23 cellular contexts compared by ENCODE assay signal in the genomic region with DNA sequence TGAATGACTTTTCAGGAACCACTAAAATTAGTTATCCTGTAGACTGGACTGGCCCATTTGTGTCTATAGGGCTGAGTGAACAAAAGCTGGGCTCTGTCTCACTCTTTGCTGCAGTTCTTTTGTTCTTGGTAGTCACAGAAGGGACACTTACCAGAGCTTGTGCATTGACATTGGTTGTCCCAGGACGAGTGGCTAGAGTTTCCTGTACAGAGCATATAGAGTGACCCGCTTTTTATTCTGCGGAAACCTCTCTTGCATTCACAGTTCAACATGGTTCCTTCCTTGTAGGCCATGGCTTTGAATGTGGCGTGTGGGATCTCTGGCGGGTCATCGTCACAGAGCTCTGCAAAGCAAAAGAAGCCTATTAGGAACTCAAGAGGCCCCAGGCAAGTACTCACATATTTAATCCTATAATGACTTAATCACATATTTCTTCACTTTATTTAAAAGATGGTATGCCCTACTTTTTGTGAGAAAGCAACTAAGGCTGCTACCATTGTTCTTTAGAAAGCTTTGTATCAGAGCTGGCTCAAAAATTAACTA. TPM values are rescaled to one million over a fixed set of nuclear protein-coding genes. Genes with fewer than 3 reads are reported as not detected.
DNase-seq lines count a peak whose midpoint lies in the region; ATAC-seq and TF ChIP-seq lines count a peak whose summit lies in the region.
"Had no signal": no experiment of that assay in that cellular context is flagged by ENCODE, and none has a peak within 500 bp of the region (broad histone marks: within the 10 kb centered on the region; RNA-seq: fewer than 3 reads in every experiment).

No MANE protein-coding gene starts in this region.

- peaks cover 42% of the 10 kb centered on the region for H3K4me1 Mint-ChIP-seq in activated T-cell treated with anti-CD3 and anti-CD28 coated beads, Interleukin-2, amount 50 U/mL, for 24 hours (ENCODE audit: low read depth)
- peaks cover 20 to 77% (median 43%) of the 10 kb centered on the region in 4 donors for H3K4me1 Mint-ChIP-seq in CD4-positive, CD25-positive, alpha-beta regulatory T cell
- H3K4me1 Mint-ChIP-seq in activated CD8-positive, alpha-beta memory T cell treated with anti-CD3 and anti-CD28 coated beads, Interleukin-2, amount 10 ng/mL, durations not matched to agents 7 days and 5 days: peaks cover 56% of the 10 kb centered on the region
- H3K4me1 Mint-ChIP-seq: GM23338 had no signal

- in situ Hi-C loops in ACHN (cut with HindIII; ENCODE audit: low pct_ligation_motif_present, low pct_unique_long_range_greater_than_20kb, low sequenced_read_pairs): no loop called here

- H3K4me3 ChIP-seq in CD4-positive, CD25-positive, alpha-beta regulatory T cell (ENCODE audit: low read depth, low read length): no peak overlapping the region
- H3K4me3 ChIP-seq in esophagus muscularis mucosa: no peak overlapping the region
- H3K4me3 ChIP-seq: BLaER1 treated with 17β-estradiol and CSF1 and Interleukin-3, amounts not matched to agents 10 nM and 100 nM; GM12878; GM23338; MG63 had no signal

- peaks cover 1 to 5% of the 10 kb centered on the region in 2 experiments for H3K9me3 ChIP-seq in CD4-positive, CD25-positive, alpha-beta regulatory T cell (ENCODE audit: control insufficient read depth in 2 of 2, low read length in 2 of 2)
- peaks cover 0 to 16% (median under 1%) of the 10 kb centered on the region in 4 donors for H3K9me3 ChIP-seq in esophagus muscularis mucosa

- no peak for TF ChIP-seq EP300 in esophagus muscularis mucosa (IDR thresholded peaks at IDR 0.05)

- intact Hi-C loops in esophagus muscularis mucosa (cut with DNase I): no loop called here

- H3K27me3 Mint-ChIP-seq in activated T-cell treated with anti-CD3 and anti-CD28 coated beads, Interleukin-2, amount 50 U/mL, for 24 hours: no peaks in the 10 kb centered on the region
- H3K27me3 Mint-ChIP-seq in CD4-positive, CD25-positive, alpha-beta regulatory T cell: no peaks in the 10 kb centered on the region
- no peaks in the 10 kb centered on the region for H3K27me3 Mint-ChIP-seq in activated CD8-positive, alpha-beta memory T cell treated with anti-CD3 and anti-CD28 coated beads, Interleukin-2, amount 10 ng/mL, durations not matched to agents 7 days and 5 days

- H3K4me3 Mint-ChIP-seq in activated T-cell treated with anti-CD3 and anti-CD28 coated beads, Interleukin-2, amount 50 U/mL, for 24 hours: no peak overlapping the region
- no peak overlapping the region for H3K4me3 Mint-ChIP-seq in CD4-positive, CD25-positive, alpha-beta regulatory T cell
- H3K4me3 Mint-ChIP-seq in activated CD8-positive, alpha-beta memory T cell treated with anti-CD3 and anti-CD28 coated beads, Interleukin-2, amount 10 ng/mL, durations not matched to agents 7 days and 5 days: no peak overlapping the region
- H3K4me3 Mint-ChIP-seq: CD8-positive, alpha-beta T cell; GM23338 had no signal

- no peak for TF ChIP-seq POLR2A in esophagus muscularis mucosa (IDR thresholded peaks at IDR 0.05; ENCODE audit: low read depth)

- TF ChIP-seq CTCF in esophagus muscularis mucosa (IDR thresholded peaks at IDR 0.05): no peak

- DNase-seq in activated T-cell treated with anti-CD3 and anti-CD28 coated beads, Interleukin-2, amount 50 U/mL, for 24 hours: no peak
- no peak for DNase-seq in activated T-cell treated with anti-CD3 and anti-CD28 coated beads, Interleukin-2, amount 50 U/mL, for 1 hour
- DNase-seq in CD4-positive, CD25-positive, alpha-beta regulatory T cell: no peak
- peak; percentile 16 for DNase-seq in activated CD8-positive, alpha-beta memory T cell treated with anti-CD3 and anti-CD28 coated beads, Interleukin-2, amount 10 ng/mL, durations not matched to agents 7 days and 5 days
- peak; percentile 3 for DNase-seq in esophagus muscularis mucosa (ENCODE audit: extremely low spot score)
- no peak for DNase-seq in ACHN
- DNase-seq: CD8-positive, alpha-beta T cell; DND-41; HCEC 1CT; MG63; NCI-H1048; NCI-H1417 treated with DMSO at 0.1 percent for 48 hours; NCI-H187; NCI-H2107; NCI-H446 treated with DMSO at 0.1 percent for 48 hours; NCI-H526 treated with DMSO at 0.1 percent for 48 hours; OCI-M1; SHP77 had no signal

- 92% methylated on average over 6 of the region's 6 CpGs for WGBS in esophagus muscularis mucosa

- peak overlapping the region; percentile 60 for H3K27ac ChIP-seq in CD4-positive, CD25-positive, alpha-beta regulatory T cell (ENCODE audit: insufficient read depth, low read length, poor library complexity, severe bottlenecking)
- H3K27ac ChIP-seq in esophagus muscularis mucosa (replicated peaks in 1 of 4): no peak overlapping the region
- H3K27ac ChIP-seq: BLaER1 treated with 17β-estradiol and CSF1 and Interleukin-3, amounts not matched to agents 10 nM and 100 nM had no signal

- H3K9me3 Mint-ChIP-seq in activated T-cell treated with anti-CD3 and anti-CD28 coated beads, Interleukin-2, amount 50 U/mL, for 24 hours: peaks cover 6% of the 10 kb centered on the region
- H3K9me3 Mint-ChIP-seq in CD4-positive, CD25-positive, alpha-beta regulatory T cell: peaks cover 0 to 9% (median 0%) of the 10 kb centered on the region in 7 donors
- H3K9me3 Mint-ChIP-seq in activated CD8-positive, alpha-beta memory T cell treated with anti-CD3 and anti-CD28 coated beads, Interleukin-2, amount 10 ng/mL, durations not matched to agents 7 days and 5 days (ENCODE audit: low read depth): peaks cover under 1% of the 10 kb centered on the region

- peak overlapping the region; percentile 72 for H3K27ac Mint-ChIP-seq in activated T-cell treated with anti-CD3 and anti-CD28 coated beads, Interleukin-2, amount 50 U/mL, for 24 hours
- peak overlapping the region; percentile 9 to 76 (median 48) for H3K27ac Mint-ChIP-seq in CD4-positive, CD25-positive, alpha-beta regulatory T cell
- H3K27ac Mint-ChIP-seq in activated CD8-positive, alpha-beta memory T cell treated with anti-CD3 and anti-CD28 coated beads, Interleukin-2, amount 10 ng/mL, durations not matched to agents 7 days and 5 days: peak overlapping the region; percentile 61
- H3K27ac Mint-ChIP-seq: CD8-positive, alpha-beta T cell; GM23338 had no signal

- H3K36me3 Mint-ChIP-seq in activated T-cell treated with anti-CD3 and anti-CD28 coated beads, Interleukin-2, amount 50 U/mL, for 24 hours (ENCODE audit: low read depth): peaks cover 97% of the 10 kb centered on the region
- H3K36me3 Mint-ChIP-seq in CD4-positive, CD25-positive, alpha-beta regulatory T cell: peaks cover 71% of the 10 kb centered on the region
- H3K36me3 Mint-ChIP-seq in activated CD8-positive, alpha-beta memory T cell treated with anti-CD3 and anti-CD28 coated beads, Interleukin-2, amount 10 ng/mL, durations not matched to agents 7 days and 5 days: peaks cover 80% of the 10 kb centered on the region

- no peak for ATAC-seq in CD4-positive, CD25-positive, alpha-beta regulatory T cell (ENCODE audit: low read depth in 2 of 2)
- ATAC-seq in activated CD8-positive, alpha-beta memory T cell treated with anti-CD3 and anti-CD28 coated beads, Interleukin-2, amount 10 ng/mL, durations not matched to agents 7 days and 5 days: no peak
- ATAC-seq in GM21526 (IDR thresholded peaks at IDR 0.05; ENCODE audit: low FRiP score, unreplicated experiment): no peak
- ATAC-seq: CD8-positive, alpha-beta T cell; GM12878; GM23338 had no signal

- peaks cover 32% of the 10 kb centered on the region for H3K4me1 ChIP-seq in CD4-positive, CD25-positive, alpha-beta regulatory T cell (ENCODE audit: control insufficient read depth, insufficient read depth, low read length, poor library complexity, severe bottlenecking)
- H3K4me1 ChIP-seq in esophagus muscularis mucosa: peaks cover 0 to 4% (median 0%) of the 10 kb centered on the region in 4 donors

- no peaks in the 10 kb centered on the region for H3K27me3 ChIP-seq in CD4-positive, CD25-positive, alpha-beta regulatory T cell (ENCODE audit: control insufficient read depth, insufficient read depth, low read length)
- no peaks in the 10 kb centered on the region for H3K27me3 ChIP-seq in esophagus muscularis mucosa
- H3K27me3 ChIP-seq: BLaER1 treated with 17β-estradiol and CSF1 and Interleukin-3, amounts not matched to agents 10 nM and 100 nM; MG63 had no signal

- CTCF ChIA-PET in activated CD8-positive, alpha-beta memory T cell treated with anti-CD3 and anti-CD28 coated beads, Interleukin-2, amount 10 ng/mL, durations not matched to agents 7 days and 5 days (lab: Charles Lee): interaction anchor here (0.9 kb wide), 1 partner anchor 41 kb away, joined by 3 read pairs; no protein-coding TSS in a partner anchor

- peaks cover 80% of the 10 kb centered on the region for H3K36me3 ChIP-seq in CD4-positive, CD25-positive, alpha-beta regulatory T cell (ENCODE audit: control insufficient read depth, insufficient read depth, low read length)
- no peaks in the 10 kb centered on the region for H3K36me3 ChIP-seq in esophagus muscularis mucosa
- H3K36me3 ChIP-seq: MG63 had no signal

RNA-seq across cellular contexts. Expression of a gene that starts 36.4 kb away (rescaled TPM):
- total RNA-seq in CD4-positive, CD25-positive, alpha-beta regulatory T cell: 220 TPM
- 100 to 1,000 TPM; 159 to 261 (median 179) TPM for polyA plus RNA-seq in CD4-positive, CD25-positive, alpha-beta regulatory T cell
- total RNA-seq in activated CD8-positive, alpha-beta memory T cell treated with anti-CD3 and anti-CD28 coated beads, Interleukin-2, amount 10 ng/mL, durations not matched to agents 7 days and 5 days: 100 to 1,000 TPM; 302 to 832 TPM
- total RNA-seq in esophagus muscularis mucosa: 10 to 100 TPM in 1 of 4 donors, 1 to 10 TPM in 1, under 1 TPM in 2; 0.39 to 17.4 (median 1.1) TPM
- total RNA-seq: GM23338, LHCN-M2 had no signal
- polyA plus RNA-seq: GM23338 had no signal

RNA-seq across cellular contexts. Expression of a gene that starts 48.4 kb away (rescaled TPM):
- 17.7 TPM for total RNA-seq in CD4-positive, CD25-positive, alpha-beta regulatory T cell
- polyA plus RNA-seq in CD4-positive, CD25-positive, alpha-beta regulatory T cell: 10 to 100 TPM in 1 of 4 donors, 1 to 10 TPM in 3; 9.1 to 13.4 (median 9.5) TPM
- total RNA-seq in activated CD8-positive, alpha-beta memory T cell treated with anti-CD3 and anti-CD28 coated beads, Interleukin-2, amount 10 ng/mL, durations not matched to agents 7 days and 5 days: 10 to 100 TPM; 31.1 to 31.7 TPM
- total RNA-seq in esophagus muscularis mucosa: 10 to 100 TPM; 19.5 to 30.1 (median 24.2) TPM

Comparison
In these comparisons a context has a peak if more than half of its experiments do, and no peak if none do; other contexts are left out.
1. DNase-seq: peak in activated CD8-positive, alpha-beta memory T cell treated with anti-CD3 and anti-CD28 coated beads, Interleukin-2, amount 10 ng/mL, durations not matched to agents 7 days and 5 days (single experiment) and esophagus muscularis mucosa (single experiment); none in activated T-cell treated with anti-CD3 and anti-CD28 coated beads, Interleukin-2, amount 50 U/mL, for 24 hours (single experiment), activated T-cell treated with anti-CD3 and anti-CD28 coated beads, Interleukin-2, amount 50 U/mL, for 1 hour (single experiment), CD4-positive, CD25-positive, alpha-beta regulatory T cell (0 of 3) and ACHN (single experiment).
2. RNA of a gene that starts 36.4 kb away (total RNA-seq): 302 to 832 TPM in activated CD8-positive, alpha-beta memory T cell treated with anti-CD3 and anti-CD28 coated beads, Interleukin-2, amount 10 ng/mL, durations not matched to agents 7 days and 5 days and 220 TPM in CD4-positive, CD25-positive, alpha-beta regulatory T cell (single experiment); 0.39 to 17.4 TPM in esophagus muscularis mucosa; every median in the first group is over 10 times any median in the second.
3. Peak in every context shown above with its lines, with median percentiles within 50 percentile points of each other: H3K27ac Mint-ChIP-seq.